ENCODE assay signal across 1 cellular context in genomic region chr9:137490532-137491186, GRCh38.
TF ChIP-seq lines count a peak whose summit lies in the region.

No MANE protein-coding gene starts in this region.

TF ChIP-seq in K562, 482 proteins besides CTCF, POLR2A, EP300 and RAD21 (continues in another document):
- peak; percentile 71; the same call in 1 of the 2 replicates for TF ChIP-seq ATF7 (IDR thresholded peaks at IDR 0.05)
- TF ChIP-seq ZFP30 (CRISPR knock-in tag; IDR thresholded peaks at IDR 0.05; ENCODE audit: borderline replicate concordance): no peak
- TF ChIP-seq MEIS2 (IDR thresholded peaks at IDR 0.05; ENCODE audit: partially characterized antibody): peak; percentile 7
- no peak for TF ChIP-seq CEBPZ (IDR thresholded peaks at IDR 0.05; ENCODE audit: borderline replicate concordance, low read depth, low read length)
- no peak for TF ChIP-seq EZH2 (IDR thresholded peaks at IDR 0.05; ENCODE audit: borderline replicate concordance, low read depth, low read length)
- TF ChIP-seq HMBOX1 (IDR thresholded peaks at IDR 0.05): no peak
- no peak for TF ChIP-seq ZC3H11A (IDR thresholded peaks at IDR 0.05; ENCODE audit: low read depth, low read length)
- TF ChIP-seq SNAPC5 (CRISPR knock-in tag; IDR thresholded peaks at IDR 0.05): no peak
- no peak for TF ChIP-seq ZNF740 (CRISPR knock-in tag; IDR thresholded peaks at IDR 0.05)
- 0 out of 4 replicates have a peak, but pooled peaks of 1 of the 2 experiments have one; percentile 39 for TF ChIP-seq ZNF740 (tag; IDR thresholded peaks at IDR 0.05)
- no peak for TF ChIP-seq ZNF12 (CRISPR knock-in tag; IDR thresholded peaks at IDR 0.05)
- TF ChIP-seq NR2C2 (CRISPR knock-in tag; IDR thresholded peaks at IDR 0.05): no peak
- TF ChIP-seq NR2C2 (tag; IDR thresholded peaks at IDR 0.05): no peak
- TF ChIP-seq PKNOX1 (IDR thresholded peaks at IDR 0.05): peak; percentile 30; the same call in 1 of the 2 replicates
- TF ChIP-seq FOXO4 (CRISPR knock-in tag; IDR thresholded peaks at IDR 0.05): no peak
- no peak for TF ChIP-seq ELF1 (tag; IDR thresholded peaks at IDR 0.05)
- TF ChIP-seq CC2D1A (IDR thresholded peaks at IDR 0.05): no peak
- no peak for TF ChIP-seq BDP1 (IDR thresholded peaks at IDR 0.05; ENCODE audit: insufficient read depth, insufficient read length)
- no peak for TF ChIP-seq NR2F6 (CRISPR knock-in tag; IDR thresholded peaks at IDR 0.05)
- TF ChIP-seq ZNF79 (CRISPR knock-in tag; IDR thresholded peaks at IDR 0.05; ENCODE audit: low read depth): no peak
- no peak for TF ChIP-seq TFE3 (CRISPR knock-in tag; IDR thresholded peaks at IDR 0.05)
- TF ChIP-seq PML (IDR thresholded peaks at IDR 0.05; ENCODE audit: low read length): no peak
- TF ChIP-seq ATF3 (IDR thresholded peaks at IDR 0.05): peak; percentile 51; the same call in 1 of the 2 replicates
- TF ChIP-seq ATF3 (CRISPR knock-in tag; conservative IDR thresholded peaks at IDR 0.05): no peak
- no peak for TF ChIP-seq NR1H2 (CRISPR knock-in tag; IDR thresholded peaks at IDR 0.05)
- TF ChIP-seq MAX (CRISPR knock-in tag; IDR thresholded peaks at IDR 0.05): no peak
- TF ChIP-seq ZBTB1 (CRISPR knock-in tag; IDR thresholded peaks at IDR 0.05; ENCODE audit: borderline replicate concordance, low read depth): no peak
- no peak for TF ChIP-seq PRDM10 (IDR thresholded peaks at IDR 0.05; ENCODE audit: partially characterized antibody)
- TF ChIP-seq ZBTB11 (CRISPR knock-in tag; IDR thresholded peaks at IDR 0.05): no peak
